Comparison of ENCODE assay signal across 7 cellular contexts in genomic region chr3:101676765-101677435, GRCh38. TPM values are rescaled to one million over a fixed set of nuclear protein-coding genes. Genes with fewer than 3 reads are reported as not detected.
DNase-seq lines count a peak whose midpoint lies in the region; ATAC-seq and TF ChIP-seq lines count a peak whose summit lies in the region.

Gene ZBTB11 (minus strand): TSS chr3:101677132. CDS start chr3:101676914, 218 bp downstream.

- DNase-seq in T-helper 2 cell treated with Interferon-gamma antibody and Interleukin-4, amounts not matched to agents 5 μg/mL and 100 μg/mL, for 36 hours (ENCODE audit: low spot score), result peak; percentile 99
- peak; percentile 99 to 100 for DNase-seq in central memory CD8-positive, alpha-beta T cell (ENCODE audit: low spot score in 2 of 2)
- peak; percentile 99 for DNase-seq in kidney epithelial cell (ENCODE audit: low read depth)
- peak; percentile 100 for DNase-seq in stimulated activated CD4-positive, alpha-beta T cell treated with anti-CD3 and anti-CD28 coated beads, Interleukin-1b, Interleukin-23, amount 100 ng/mL, for 48 hours
- DNase-seq in NK-92 treated with Interleukin-12 subunit alpha and Interleukin-12 subunit beta, amount 100 ng/mL, for 24 hours (lab: John Stamatoyannopoulos, UW), result no peak

- H3K9me3 Mint-ChIP-seq in T-helper 2 cell treated with Interferon-gamma antibody and Interleukin-4, amounts not matched to agents 5 μg/mL and 100 μg/mL, for 36 hours, result no peaks in the 10 kb centered on the region
- H3K9me3 Mint-ChIP-seq in central memory CD8-positive, alpha-beta T cell, result no peaks in the 10 kb centered on the region

- H3K4me3 ChIP-seq in kidney epithelial cell (ENCODE audit: low read depth, low read length), result peak within 1 kb of the TSS; percentile 96

- peaks cover 30% of the 10 kb centered on the region for H3K4me1 Mint-ChIP-seq in T-helper 2 cell treated with Interferon-gamma antibody and Interleukin-4, amounts not matched to agents 5 μg/mL and 100 μg/mL, for 36 hours (ENCODE audit: low read depth)
- H3K4me1 Mint-ChIP-seq in central memory CD8-positive, alpha-beta T cell, result peaks cover 40% of the 10 kb centered on the region

- peak; percentile 75 for TF ChIP-seq CTCF in kidney epithelial cell (IDR thresholded peaks at IDR 0.05; ENCODE audit: insufficient read depth, low read length, poor library complexity, severe bottlenecking)

- no peaks in the 10 kb centered on the region for H3K27me3 Mint-ChIP-seq in T-helper 2 cell treated with Interferon-gamma antibody and Interleukin-4, amounts not matched to agents 5 μg/mL and 100 μg/mL, for 36 hours (ENCODE audit: low read depth)
- no peaks in the 10 kb centered on the region for H3K27me3 Mint-ChIP-seq in central memory CD8-positive, alpha-beta T cell

- peak; percentile 82 for ATAC-seq in GM18873 (IDR thresholded peaks at IDR 0.05; ENCODE audit: low FRiP score, unreplicated experiment)
- peak; percentile 73 for ATAC-seq in HG03135 (IDR thresholded peaks at IDR 0.05; ENCODE audit: unreplicated experiment)
- peak; percentile 74 for ATAC-seq in central memory CD8-positive, alpha-beta T cell (replicated peaks; ENCODE audit: extremely low read depth, poor library complexity, severe bottlenecking)

- H3K36me3 Mint-ChIP-seq in T-helper 2 cell treated with Interferon-gamma antibody and Interleukin-4, amounts not matched to agents 5 μg/mL and 100 μg/mL, for 36 hours (ENCODE audit: low read depth), result peaks cover 46% of the 10 kb centered on the region
- H3K36me3 Mint-ChIP-seq in central memory CD8-positive, alpha-beta T cell (ENCODE audit: insufficient read depth), result peaks cover 36% of the 10 kb centered on the region

- H3K27ac Mint-ChIP-seq in T-helper 2 cell treated with Interferon-gamma antibody and Interleukin-4, amounts not matched to agents 5 μg/mL and 100 μg/mL, for 36 hours, result peak within 1 kb of the TSS; percentile 96
- peak within 1 kb of the TSS; percentile 98 for H3K27ac Mint-ChIP-seq in central memory CD8-positive, alpha-beta T cell (ENCODE audit: low read depth)

- H3K27me3 ChIP-seq in kidney epithelial cell (ENCODE audit: control insufficient read depth, insufficient read depth, low read length), result no peaks in the 10 kb centered on the region

- peak within 1 kb of the TSS; percentile 92 for H3K4me3 Mint-ChIP-seq in T-helper 2 cell treated with Interferon-gamma antibody and Interleukin-4, amounts not matched to agents 5 μg/mL and 100 μg/mL, for 36 hours
- peak within 1 kb of the TSS; percentile 96 for H3K4me3 Mint-ChIP-seq in central memory CD8-positive, alpha-beta T cell

- H3K36me3 ChIP-seq in kidney epithelial cell (ENCODE audit: control insufficient read depth, insufficient read depth, low read length), result peaks cover 1% of the 10 kb centered on the region

RNA-seq across cellular contexts. Expression of gene ZBTB11, which starts in this region (rescaled TPM):
- 16.9 and 18.3 TPM in 2 replicates for total RNA-seq in kidney epithelial cell
